1 cellular context compared by ENCODE assay signal in the genomic region with DNA sequence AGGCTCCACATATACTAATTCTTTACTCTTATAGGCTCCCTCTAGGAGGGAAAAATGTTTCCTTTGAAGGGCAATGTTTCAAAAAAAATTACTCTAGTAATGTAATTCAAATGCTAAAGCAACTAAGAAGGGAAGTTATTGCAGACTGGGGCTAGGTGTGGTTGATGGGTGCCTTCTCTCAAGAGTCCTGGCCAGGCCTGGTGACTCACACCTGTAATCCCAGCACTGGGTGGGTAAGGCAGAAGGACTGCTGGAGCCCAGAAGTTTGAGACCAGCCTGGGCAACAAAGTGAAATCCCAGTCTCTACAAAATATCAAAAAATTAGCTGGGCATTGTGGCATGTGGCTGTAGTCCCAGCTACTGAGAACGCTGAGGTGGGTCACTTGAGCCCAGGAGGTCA.
TF ChIP-seq lines count a peak whose summit lies in the region.

No MANE protein-coding gene starts in this region.

TF ChIP-seq in HepG2, 621 proteins besides CTCF, POLR2A, EP300 and RAD21:
- TF ChIP-seq KMT2B (CRISPR knock-in tag; IDR thresholded peaks at IDR 0.05) (no peak), MAF1 (CRISPR knock-in tag; IDR thresholded peaks at IDR 0.05; ENCODE audit: borderline replicate concordance) (no peak), NFRKB (IDR thresholded peaks at IDR 0.05) (no peak), NRL (CRISPR knock-in tag; IDR thresholded peaks at IDR 0.05; ENCODE audit: borderline replicate concordance) (no peak), BRD4 (CRISPR knock-in tag; IDR thresholded peaks at IDR 0.05) (no peak), RBFOX2 (IDR thresholded peaks at IDR 0.05; ENCODE audit: low read depth, low read length) (no peak)
- TF ChIP-seq, protein P1, sequence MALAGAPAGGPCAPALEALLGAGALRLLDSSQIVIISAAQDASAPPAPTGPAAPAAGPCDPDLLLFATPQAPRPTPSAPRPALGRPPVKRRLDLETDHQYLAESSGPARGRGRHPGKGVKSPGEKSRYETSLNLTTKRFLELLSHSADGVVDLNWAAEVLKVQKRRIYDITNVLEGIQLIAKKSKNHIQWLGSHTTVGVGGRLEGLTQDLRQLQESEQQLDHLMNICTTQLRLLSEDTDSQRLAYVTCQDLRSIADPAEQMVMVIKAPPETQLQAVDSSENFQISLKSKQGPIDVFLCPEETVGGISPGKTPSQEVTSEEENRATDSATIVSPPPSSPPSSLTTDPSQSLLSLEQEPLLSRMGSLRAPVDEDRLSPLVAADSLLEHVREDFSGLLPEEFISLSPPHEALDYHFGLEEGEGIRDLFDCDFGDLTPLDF (CRISPR knock-in tag; IDR thresholded peaks at IDR 0.05), result no peak
- TF ChIP-seq, protein P2, sequence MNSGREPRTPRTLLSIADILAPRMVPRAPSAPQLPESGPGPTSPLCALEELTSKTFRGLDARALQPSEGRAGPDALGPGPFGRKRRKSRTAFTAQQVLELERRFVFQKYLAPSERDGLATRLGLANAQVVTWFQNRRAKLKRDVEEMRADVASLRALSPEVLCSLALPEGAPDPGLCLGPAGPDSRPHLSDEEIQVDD (CRISPR knock-in tag; IDR thresholded peaks at IDR 0.05; ENCODE audit: borderline replicate concordance), result no peak
- TF ChIP-seq, protein P3, sequence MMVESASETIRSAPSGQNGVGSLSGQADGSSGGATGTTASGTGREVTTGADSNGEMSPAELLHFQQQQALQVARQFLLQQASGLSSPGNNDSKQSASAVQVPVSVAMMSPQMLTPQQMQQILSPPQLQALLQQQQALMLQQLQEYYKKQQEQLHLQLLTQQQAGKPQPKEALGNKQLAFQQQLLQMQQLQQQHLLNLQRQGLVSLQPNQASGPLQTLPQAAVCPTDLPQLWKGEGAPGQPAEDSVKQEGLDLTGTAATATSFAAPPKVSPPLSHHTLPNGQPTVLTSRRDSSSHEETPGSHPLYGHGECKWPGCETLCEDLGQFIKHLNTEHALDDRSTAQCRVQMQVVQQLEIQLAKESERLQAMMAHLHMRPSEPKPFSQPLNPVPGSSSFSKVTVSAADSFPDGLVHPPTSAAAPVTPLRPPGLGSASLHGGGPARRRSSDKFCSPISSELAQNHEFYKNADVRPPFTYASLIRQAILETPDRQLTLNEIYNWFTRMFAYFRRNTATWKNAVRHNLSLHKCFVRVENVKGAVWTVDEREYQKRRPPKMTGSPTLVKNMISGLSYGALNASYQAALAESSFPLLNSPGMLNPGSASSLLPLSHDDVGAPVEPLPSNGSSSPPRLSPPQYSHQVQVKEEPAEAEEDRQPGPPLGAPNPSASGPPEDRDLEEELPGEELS (CRISPR knock-in tag; IDR thresholded peaks at IDR 0.05), result no peak
